In genomic region chr3:5201536-5201935, GRCh38 we compare ENCODE assay signal across 1 cellular context.
TF ChIP-seq lines count a peak whose summit lies in the region.

No MANE protein-coding gene starts in this region.

TF ChIP-seq in GM23338, 12 proteins besides CTCF, POLR2A, EP300 and RAD21 (continued from another document):
- no peak for TF ChIP-seq ZNF462 (CRISPR knock-in tag; IDR thresholded peaks at IDR 0.05)
- no peak for TF ChIP-seq EZH2 (IDR thresholded peaks at IDR 0.05; ENCODE audit: low read depth, unreplicated experiment)
- TF ChIP-seq STAT1 (IDR thresholded peaks at IDR 0.05; ENCODE audit: unreplicated experiment), result no peak
- no peak for TF ChIP-seq JUNB (IDR thresholded peaks at IDR 0.05; ENCODE audit: unreplicated experiment)
